29 cellular contexts compared by ENCODE assay signal in genomic region chr2:207719008-207719407, GRCh38.
"Had no signal": no experiment of that assay in that cellular context is flagged by ENCODE, and none has a peak within 500 bp of the region (broad histone marks: within the 10 kb centered on the region; RNA-seq: fewer than 3 reads in every experiment).

No MANE protein-coding gene starts in this region.

- H3K27me3 ChIP-seq: colonic mucosa, dorsolateral prefrontal cortex, esophagus muscularis mucosa, esophagus squamous epithelium, foreskin keratinocyte, gastrocnemius medialis, gastroesophageal sphincter, heart left ventricle, heart right ventricle had no signal

- FAIRE-seq: colon, endometrium, endothelial cell of umbilical vein, frontal cortex had no signal

- H3K4me3 ChIP-seq: colonic mucosa, coronary artery, dorsolateral prefrontal cortex, esophagus muscularis mucosa, esophagus squamous epithelium, gastrocnemius medialis, gastroesophageal sphincter, heart left ventricle, heart right ventricle had no signal

- DNase-seq: colonic mucosa; cortex of kidney; dermis blood vessel endothelial cell; dorsolateral prefrontal cortex; effector CD4-positive, alpha-beta T cell; effector CD8-positive, alpha-beta T cell; effector memory CD4-positive, alpha-beta T cell; effector memory CD8-positive, alpha-beta T cell; endodermal cell; erythroblast; esophagus squamous epithelium; foreskin fibroblast; foreskin keratinocyte; foreskin melanocyte; gastrocnemius medialis; glutamatergic neuron; head of caudate nucleus; heart left ventricle; heart right ventricle had no signal

- H3K4me3 Mint-ChIP-seq: dendritic cell treated with granulocyte-macrophage colony-stimulating factor and Interleukin-4, amounts not matched to agents 40 ng/mL and 50 ng/mL, for 4 days; effector memory CD8-positive, alpha-beta T cell; endodermal cell had no signal

- H3K9me3 ChIP-seq: colonic mucosa, esophagus muscularis mucosa, esophagus squamous epithelium, gastrocnemius medialis, gastroesophageal sphincter, heart left ventricle, heart right ventricle had no signal

- H3K27ac Mint-ChIP-seq: dendritic cell treated with granulocyte-macrophage colony-stimulating factor and Interleukin-4, amounts not matched to agents 40 ng/mL and 50 ng/mL, for 4 days; endodermal cell had no signal

- H3K9me3 Mint-ChIP-seq: dendritic cell treated with granulocyte-macrophage colony-stimulating factor and Interleukin-4, amounts not matched to agents 40 ng/mL and 50 ng/mL, for 4 days; effector memory CD8-positive, alpha-beta T cell; endodermal cell had no signal

- H3K27ac ChIP-seq: colonic mucosa, coronary artery, epithelial cell of prostate, esophagus muscularis mucosa, esophagus squamous epithelium, foreskin keratinocyte, gastrocnemius medialis, gastroesophageal sphincter, heart left ventricle, heart right ventricle had no signal

- H3K36me3 ChIP-seq: colonic mucosa, esophagus squamous epithelium, gastrocnemius medialis, gastroesophageal sphincter had no signal

- H3K4me1 ChIP-seq: colonic mucosa, gastrocnemius medialis had no signal

- ATAC-seq: effector memory CD8-positive, alpha-beta T cell; esophagus mucosa; foreskin keratinocyte; gastrocnemius medialis; gastroesophageal sphincter; heart left ventricle; heart right ventricle had no signal

- H3K27me3 Mint-ChIP-seq: dendritic cell treated with granulocyte-macrophage colony-stimulating factor and Interleukin-4, amounts not matched to agents 40 ng/mL and 50 ng/mL, for 4 days; effector memory CD8-positive, alpha-beta T cell had no signal
